In the genomic region with DNA sequence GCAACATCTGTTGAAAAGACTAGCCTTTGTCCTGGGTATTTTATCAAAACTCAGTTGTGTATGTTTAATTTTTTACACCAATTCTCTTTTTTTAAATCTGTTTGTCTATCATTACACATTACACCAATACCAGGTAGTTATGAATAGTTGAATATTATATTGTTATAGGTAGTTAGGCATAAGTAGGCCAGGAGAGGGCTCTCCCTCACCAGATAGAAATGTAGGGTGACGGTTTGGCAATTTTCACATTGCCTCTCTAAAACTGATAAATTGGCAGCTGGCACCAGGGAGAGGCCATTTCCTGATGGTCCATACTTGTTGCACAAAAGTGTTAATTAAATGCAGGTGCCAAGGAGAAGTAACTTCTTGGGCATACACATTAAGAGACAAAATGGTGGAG, we compare ENCODE assay signal across 14 cellular contexts.
A peak's percentile ranks its signal among the peaks of the same experiment; 100 is the strongest.
DNase-seq lines count a peak whose midpoint lies in the region; ATAC-seq and TF ChIP-seq lines count a peak whose summit lies in the region.
"Had no signal": no experiment of that assay in that cellular context is flagged by ENCODE, and none has a peak within 500 bp of the region (broad histone marks: within the 10 kb centered on the region; RNA-seq: fewer than 3 reads in every experiment).

No MANE protein-coding gene starts in this region.

- no peak overlapping the region for H3K4me2 ChIP-seq in neural progenitor cell

- H3K27me3 ChIP-seq in neural progenitor cell (no peaks in the 10 kb centered on the region), dorsolateral prefrontal cortex (no peaks in the 10 kb centered on the region)
- H3K27me3 ChIP-seq: SJSA1, uterus had no signal

- peak; percentile 27 for DNase-seq in NCI-H2196 (lab: John Stamatoyannopoulos, UW; ENCODE audit: unreplicated experiment)
- DNase-seq in NCI-H2196 treated with DMSO at 0.1 percent for 48 hours (lab: John Stamatoyannopoulos, UW; ENCODE audit: unreplicated experiment), result no peak
- peak; percentile 61 for DNase-seq in NCI-H1105 treated with DMSO at 0.1 percent for 48 hours (lab: John Stamatoyannopoulos, UW)
- DNase-seq in WTC11 (ENCODE audit: low spot score), result no peak
- no peak for DNase-seq in neural progenitor cell (ENCODE audit: low spot score)
- no peak for DNase-seq in cortex of kidney (lab: John Stamatoyannopoulos, UW)
- DNase-seq in dorsolateral prefrontal cortex, result no peak
- DNase-seq: NCI-H1694 treated with DMSO at 0.1 percent for 48 hours, uterus had no signal

- H3K79me2 ChIP-seq in neural progenitor cell (ENCODE audit: low read depth), result no peaks in the 10 kb centered on the region
- H3K79me2 ChIP-seq: parathyroid adenoma had no signal

- CTCF ChIA-PET in WTC11 (lab: Charles Lee), result interaction anchor here (0.6 to 1.0 kb wide), 2 partner anchors 370 to 483 kb away, joined by 3 to 4 read pairs; a partner anchor contains a TSS

- POLR2A ChIA-PET in WTC11 (lab: Charles Lee), result no interaction called here

- TF ChIP-seq CTCF in WTC11 (IDR thresholded peaks at IDR 0.05) (no peak), neural progenitor cell (IDR thresholded peaks at IDR 0.05) (peak; percentile 17), dorsolateral prefrontal cortex (IDR thresholded peaks at IDR 0.05 in 54 of 56, conservative IDR thresholded peaks at IDR 0.05 in 2 of 56; ENCODE audit: low read depth in 1 of 56, partially characterized antibody in 56 of 56) (no peak)

- H3F3A ChIP-seq in neural progenitor cell (ENCODE audit: low read depth), result no peaks in the 10 kb centered on the region

- H3K27me3 Mint-ChIP-seq in WTC11 (ENCODE audit: low read depth), result no peaks in the 10 kb centered on the region
- peaks cover 3% of the 10 kb centered on the region for H3K27me3 Mint-ChIP-seq in neural progenitor cell (ENCODE audit: insufficient read depth, low read depth)

- intact Hi-C loops in dorsolateral prefrontal cortex (cut with DNase I), result no loop called here

- H3K27ac ChIP-seq in neural progenitor cell (no peak overlapping the region), dorsolateral prefrontal cortex (no peak overlapping the region)
- H3K27ac ChIP-seq: epithelial cell of prostate, parathyroid adenoma, SJSA1, uterus had no signal

- no peaks in the 10 kb centered on the region for H3K36me3 ChIP-seq in neural progenitor cell
- H3K36me3 ChIP-seq: SJSA1, uterus had no signal

- peaks cover 12% of the 10 kb centered on the region for H3K9me3 Mint-ChIP-seq in WTC11
- no peaks in the 10 kb centered on the region for H3K9me3 Mint-ChIP-seq in neural progenitor cell

- ATAC-seq in WTC11 (peak; percentile 47; the same call in 1 of the 2 replicates), GM21390 (IDR thresholded peaks at IDR 0.05; ENCODE audit: unreplicated experiment) (no peak)
- ATAC-seq: stimulated activated effector memory CD8-positive, alpha-beta T cell treated with anti-CD3 and anti-CD28 coated beads, Interleukin-12 subunit alpha, Interleukin-12 subunit beta, amount 100 ng/mL, for 72 hours had no signal

- H3K4me3 Mint-ChIP-seq in WTC11 (no peak overlapping the region), neural progenitor cell (no peak overlapping the region)
- H3K4me3 Mint-ChIP-seq: stimulated activated effector memory CD8-positive, alpha-beta T cell treated with anti-CD3 and anti-CD28 coated beads, Interleukin-12 subunit alpha, Interleukin-12 subunit beta, amount 100 ng/mL, for 72 hours had no signal

- H4K20me1 ChIP-seq in neural progenitor cell (ENCODE audit: low read depth), result no peaks in the 10 kb centered on the region

- no peak overlapping the region for H3K4me3 ChIP-seq in neural progenitor cell
- no peak overlapping the region for H3K4me3 ChIP-seq in dorsolateral prefrontal cortex
- H3K4me3 ChIP-seq: SJSA1, uterus had no signal

- H3K27ac Mint-ChIP-seq in WTC11 (no peak overlapping the region), neural progenitor cell (no peak overlapping the region)
- H3K27ac Mint-ChIP-seq: stimulated activated effector memory CD8-positive, alpha-beta T cell treated with anti-CD3 and anti-CD28 coated beads, Interleukin-12 subunit alpha, Interleukin-12 subunit beta, amount 100 ng/mL, for 72 hours had no signal

- H3K36me3 Mint-ChIP-seq in WTC11, result peaks cover 7% of the 10 kb centered on the region; the same call in 1 of the 2 replicates
- H3K36me3 Mint-ChIP-seq in neural progenitor cell, result no peaks in the 10 kb centered on the region
- H3K36me3 Mint-ChIP-seq: stimulated activated effector memory CD8-positive, alpha-beta T cell treated with anti-CD3 and anti-CD28 coated beads, Interleukin-12 subunit alpha, Interleukin-12 subunit beta, amount 100 ng/mL, for 72 hours had no signal

- H2AFZ ChIP-seq in neural progenitor cell (replicated peaks), result no peak overlapping the region
- H2AFZ ChIP-seq: parathyroid adenoma had no signal

- H3K4me1 ChIP-seq in neural progenitor cell, result no peaks in the 10 kb centered on the region
- H3K4me1 ChIP-seq: parathyroid adenoma, SJSA1, uterus had no signal

- no peak overlapping the region for H3K9ac ChIP-seq in neural progenitor cell
- H3K9ac ChIP-seq: parathyroid adenoma had no signal

- no peaks in the 10 kb centered on the region for H3K9me3 ChIP-seq in neural progenitor cell (ENCODE audit: low read depth)
- H3K9me3 ChIP-seq: SJSA1, uterus had no signal

- H3K4me1 Mint-ChIP-seq in WTC11, result peaks cover 9% of the 10 kb centered on the region
- H3K4me1 Mint-ChIP-seq in neural progenitor cell, result peaks cover 10% of the 10 kb centered on the region
- H3K4me1 Mint-ChIP-seq: stimulated activated effector memory CD8-positive, alpha-beta T cell treated with anti-CD3 and anti-CD28 coated beads, Interleukin-12 subunit alpha, Interleukin-12 subunit beta, amount 100 ng/mL, for 72 hours had no signal

TF ChIP-seq in WTC11, 78 proteins besides CTCF, POLR2A, EP300 and RAD21:
- no peak for TF ChIP-seq ETV6 (CRISPR knock-in tag; IDR thresholded peaks at IDR 0.05)
- no peak for TF ChIP-seq KAT7 (CRISPR knock-in tag; IDR thresholded peaks at IDR 0.05; ENCODE audit: borderline replicate concordance)
- TF ChIP-seq ATF1 (CRISPR knock-in tag; IDR thresholded peaks at IDR 0.05), result no peak

Comparison
In these comparisons a context has a peak if more than half of its experiments do, and no peak if none do; other contexts are left out.
1. DNase-seq: peak in NCI-H2196 (single experiment) and NCI-H1105 treated with DMSO at 0.1 percent for 48 hours (single experiment); none in NCI-H2196 treated with DMSO at 0.1 percent for 48 hours (single experiment), WTC11 (single experiment), neural progenitor cell (single experiment), cortex of kidney (single experiment) and dorsolateral prefrontal cortex (0 of 10).